8 cellular contexts compared by ENCODE assay signal in the genomic region with DNA sequence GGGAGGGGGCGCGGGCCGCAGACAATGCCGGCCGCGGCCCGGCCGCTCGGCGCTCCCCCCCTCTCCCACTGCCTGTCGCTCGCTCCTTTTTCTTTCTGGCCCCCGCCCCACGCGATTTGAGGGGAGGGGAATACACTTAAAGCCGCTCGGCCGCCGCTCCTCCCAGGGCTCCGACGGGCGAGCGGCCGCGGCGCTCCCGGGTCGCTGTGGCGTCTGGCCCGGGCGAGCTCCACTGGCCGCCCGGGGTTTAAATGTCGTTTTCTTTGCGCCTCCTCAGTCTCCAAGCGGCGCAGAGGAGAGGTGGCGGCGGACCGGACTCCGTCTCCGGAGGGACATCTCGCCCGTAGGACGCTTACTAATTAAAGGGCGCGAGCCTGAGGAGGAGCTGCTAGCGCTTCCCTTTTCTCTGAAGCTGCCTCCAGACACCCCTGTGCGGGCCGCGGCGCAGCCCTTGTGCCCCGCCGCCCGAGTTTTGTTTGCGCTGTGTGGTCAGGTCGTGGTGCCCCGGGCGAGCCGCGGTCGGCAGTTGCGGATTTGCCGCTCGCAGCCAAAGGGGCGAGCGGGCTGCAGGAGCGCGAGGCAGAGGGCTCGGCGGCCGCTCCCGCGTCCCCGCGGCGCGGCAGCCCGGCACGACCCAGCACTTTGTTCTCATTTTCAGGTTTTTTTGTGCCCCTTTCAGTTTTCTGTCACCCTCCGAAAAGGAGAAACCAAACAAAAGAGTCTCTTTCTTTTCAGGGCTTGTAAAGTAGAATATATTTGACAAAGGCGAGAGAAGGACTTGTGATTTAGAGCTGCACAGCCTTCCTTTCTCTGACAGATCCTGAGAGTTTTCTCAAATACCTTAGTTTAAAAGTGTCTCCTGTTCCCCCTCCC. TPM values are rescaled to one million over a fixed set of nuclear protein-coding genes. Genes with fewer than 3 reads are reported as not detected.
DNase-seq lines count a peak whose midpoint lies in the region; ATAC-seq and TF ChIP-seq lines count a peak whose summit lies in the region.

No MANE protein-coding gene starts in this region.

- H3K9me3 ChIP-seq in aorta (ENCODE audit: control insufficient read depth, low read length) = no peaks in the 10 kb centered on the region

- 0 to 1% methylated on average over 58 to 82 of the region's 82 CpGs for WGBS in aorta, 2 donors

- H3K4me3 ChIP-seq in GM12864 (ENCODE audit: low read depth, low read length) (peak overlapping the region; percentile 72), aorta (ENCODE audit: low read length in 2 of 2) (peak overlapping the region; percentile 90 to 98)

- intact Hi-C loops in aorta (cut with DNase I) = loop anchor here (2.0 to 10.0 kb wide), 9 partner anchors 75 to 386 kb away; a partner anchor contains a TSS

- peak overlapping the region in 1 of 2 donors; percentile 55 for H3K27ac ChIP-seq in aorta (ENCODE audit: low read depth in 1 of 2, low read length in 2 of 2)

- POLR2A ChIA-PET in naive thymus-derived CD8-positive, alpha-beta T cell (lab: Charles Lee) = interaction anchor here (0.7 to 1.1 kb wide), 3 partner anchors 12 to 75 kb away, joined by 3 read pairs; no protein-coding TSS in a partner anchor

- H3K27me3 ChIP-seq in aorta (ENCODE audit: control insufficient read depth in 1 of 2, insufficient read depth in 2 of 2, low read length in 1 of 2) = no peaks in the 10 kb centered on the region

- no peak for DNase-seq in GM12864 (ENCODE audit: low read depth)
- peak; percentile 46 for DNase-seq in NCI-H2227 (lab: John Stamatoyannopoulos, UW; ENCODE audit: unreplicated experiment)
- no peak for DNase-seq in activated T-cell treated with anti-CD3 and anti-CD28 coated beads, Interleukin-2, amount 50 U/mL, for 4 hours
- DNase-seq in fibroblast of gingiva (ENCODE audit: low read depth) = peak; percentile 11
- DNase-seq in naive thymus-derived CD8-positive, alpha-beta T cell = peak in 9 of 10 donors; percentile 3 to 63 (median 26)
- peak; percentile 73 to 81 for DNase-seq in aorta
- no peak for DNase-seq in DMS79 treated with DMSO at 0.1 percent for 48 hours (lab: John Stamatoyannopoulos, UW)

- ATAC-seq in activated T-cell treated with anti-CD3 and anti-CD28 coated beads, Interleukin-2, amount 50 U/mL, for 4 hours = no peak
- no peak for ATAC-seq in naive thymus-derived CD8-positive, alpha-beta T cell
- ATAC-seq in aorta (ENCODE audit: low FRiP score) (no peak), GM18868 (IDR thresholded peaks at IDR 0.05; ENCODE audit: unreplicated experiment) (no peak)

- peaks cover 8% of the 10 kb centered on the region for H3K27me3 Mint-ChIP-seq in activated T-cell treated with anti-CD3 and anti-CD28 coated beads, Interleukin-2, amount 50 U/mL, for 4 hours (ENCODE audit: low read depth)
- peaks cover 1 to 10% (median 7%) of the 10 kb centered on the region in 5 donors for H3K27me3 Mint-ChIP-seq in naive thymus-derived CD8-positive, alpha-beta T cell

- H3K27ac Mint-ChIP-seq in naive thymus-derived CD8-positive, alpha-beta T cell = peak overlapping the region in 9 of 10 donors; percentile 37 to 89 (median 73)

- no peak for TF ChIP-seq CTCF in GM12864 (IDR thresholded peaks at IDR 0.05; ENCODE audit: low read depth, low read length, missing control alignments)

- H3K4me1 Mint-ChIP-seq in activated T-cell treated with anti-CD3 and anti-CD28 coated beads, Interleukin-2, amount 50 U/mL, for 4 hours (ENCODE audit: low read depth) = peaks cover 44% of the 10 kb centered on the region
- peaks cover 28 to 66% (median 37%) of the 10 kb centered on the region in 4 donors for H3K4me1 Mint-ChIP-seq in naive thymus-derived CD8-positive, alpha-beta T cell

- peaks cover 7% of the 10 kb centered on the region for H3K36me3 Mint-ChIP-seq in activated T-cell treated with anti-CD3 and anti-CD28 coated beads, Interleukin-2, amount 50 U/mL, for 4 hours (ENCODE audit: insufficient read depth)
- peaks cover 0 to 6% (median 0%) of the 10 kb centered on the region in 3 donors for H3K36me3 Mint-ChIP-seq in naive thymus-derived CD8-positive, alpha-beta T cell

- H3K4me1 ChIP-seq in aorta (ENCODE audit: control insufficient read depth in 1 of 2, insufficient read depth in 2 of 2, low read length in 2 of 2) = peaks cover 0 to 4% of the 10 kb centered on the region in 2 donors

- H3K4me3 Mint-ChIP-seq in activated T-cell treated with anti-CD3 and anti-CD28 coated beads, Interleukin-2, amount 50 U/mL, for 4 hours = peak overlapping the region; percentile 80
- peak overlapping the region; percentile 78 to 95 (median 85) for H3K4me3 Mint-ChIP-seq in naive thymus-derived CD8-positive, alpha-beta T cell

- no peaks in the 10 kb centered on the region for H3K36me3 ChIP-seq in aorta (ENCODE audit: control insufficient read depth in 1 of 2, insufficient read depth in 2 of 2, low read length in 1 of 2)

- H3K9me3 Mint-ChIP-seq in activated T-cell treated with anti-CD3 and anti-CD28 coated beads, Interleukin-2, amount 50 U/mL, for 4 hours = peaks cover 4% of the 10 kb centered on the region
- H3K9me3 Mint-ChIP-seq in naive thymus-derived CD8-positive, alpha-beta T cell = no peaks in the 10 kb centered on the region

RNA-seq across cellular contexts. Expression of a gene that starts 1.5 kb away (rescaled TPM):
- 1 to 10 TPM; 5.4 to 6.9 (median 5.8) TPM for total RNA-seq in activated T-cell treated with anti-CD3 and anti-CD28 coated beads, Interleukin-2, amount 50 U/mL, for 4 hours
- total RNA-seq in naive thymus-derived CD8-positive, alpha-beta T cell = 10 to 100 TPM; 11.6 to 11.9 TPM
- polyA plus RNA-seq in naive thymus-derived CD8-positive, alpha-beta T cell = under 1 TPM; 0.14 to 0.59 (median 0.53) TPM
- total RNA-seq in aorta = 10 to 100 TPM; 19.5 to 21.8 TPM
- 1 to 10 TPM; 3.4 to 5.3 TPM for polyA plus RNA-seq in aorta

Comparison
In these comparisons a context has a peak if more than half of its experiments do, and no peak if none do; other contexts are left out.
1. DNase-seq: peak in NCI-H2227 (single experiment), fibroblast of gingiva (single experiment), naive thymus-derived CD8-positive, alpha-beta T cell (9 of 10) and aorta (2 of 2); none in GM12864 (single experiment), activated T-cell treated with anti-CD3 and anti-CD28 coated beads, Interleukin-2, amount 50 U/mL, for 4 hours (single experiment) and DMS79 treated with DMSO at 0.1 percent for 48 hours (single experiment).